ENCODE assay signal across 8 cellular contexts in the genomic region with DNA sequence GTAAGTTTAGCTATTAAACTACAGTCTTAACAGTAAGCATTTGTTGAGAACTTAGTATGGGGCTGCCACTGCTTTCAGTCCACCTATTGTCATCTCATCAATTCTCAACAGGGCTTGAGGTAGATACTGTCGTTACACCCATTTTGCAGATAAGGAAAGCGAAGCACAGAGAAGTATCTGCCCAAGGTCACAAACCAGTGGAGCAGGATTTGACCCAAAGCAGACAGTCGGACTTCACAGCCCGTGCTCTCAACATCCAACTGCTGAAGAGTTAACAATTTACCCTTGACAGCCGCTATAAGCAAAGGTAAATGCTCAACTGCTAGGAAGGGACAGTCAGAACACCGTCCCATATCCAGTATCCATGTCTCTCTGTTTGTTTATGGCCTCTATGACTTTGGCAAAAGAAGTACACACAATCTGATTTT. TPM values are rescaled to one million over a fixed set of nuclear protein-coding genes. Genes with fewer than 3 reads are reported as not detected.
A peak's percentile ranks its signal among the peaks of the same experiment; 100 is the strongest.
DNase-seq lines count a peak whose midpoint lies in the region; ATAC-seq and TF ChIP-seq lines count a peak whose summit lies in the region.

No MANE protein-coding gene starts in this region.

- POLR2A ChIA-PET in PC-3 (lab: Charles Lee; ENCODE audit: unreplicated experiment) = interaction anchor here (0.6 to 1.0 kb wide), 2 partner anchors 18 to 26 kb away, joined by 3 read pairs; no protein-coding TSS in a partner anchor

- CTCF ChIA-PET in PC-3 (lab: Charles Lee) = interaction anchor here (0.7 kb wide), 1 partner anchor 478 kb away, joined by 3 read pairs; no protein-coding TSS in a partner anchor

- intact Hi-C loops in PC-3 (cut with micrococcal nuclease) = loop anchor here (2.0 to 5.0 kb wide), 2 partner anchors 17 to 58 kb away; no protein-coding TSS in a partner anchor

- H3K4me1 Mint-ChIP-seq in chondrocyte (ENCODE audit: low read depth) = peaks cover 68% of the 10 kb centered on the region

- peak overlapping the region; percentile 71 for H3K9ac ChIP-seq in PC-3 (ENCODE audit: low read length)

- peak overlapping the region; percentile 81 for H3K4me3 Mint-ChIP-seq in chondrocyte (ENCODE audit: unreplicated experiment)

- WGBS in urinary bladder = 1% methylated on average over 6 of the region's 6 CpGs

- TSS peak; percentile 69 for BruUV-seq in PC-3 (replicated peaks; lab: Mats Ljungman, UMichigan)

- peak overlapping the region; percentile 78 for H3K4me3 ChIP-seq in PC-3 (ENCODE audit: low read length)
- peak overlapping the region; percentile 99 for H3K4me3 ChIP-seq in urinary bladder (ENCODE audit: low read depth, low read length)

- H3K9me3 ChIP-seq in PC-3 (ENCODE audit: low read length) = no peaks in the 10 kb centered on the region

- H3K9me3 Mint-ChIP-seq in chondrocyte (ENCODE audit: low read depth) = no peaks in the 10 kb centered on the region

- H3K27ac ChIP-seq in PC-3 (ENCODE audit: low read length) (peak overlapping the region; percentile 29; the same call in 1 of the 2 replicates), urinary bladder (ENCODE audit: low read depth) (peak overlapping the region; percentile 82)

- H3K36me3 ChIP-seq in PC-3 (ENCODE audit: low read depth, low read length) = no peaks in the 10 kb centered on the region
- no peaks in the 10 kb centered on the region for H3K36me3 ChIP-seq in urinary bladder (ENCODE audit: insufficient read depth)

- no peaks in the 10 kb centered on the region for H3F3A ChIP-seq in PC-3 (ENCODE audit: low read length, unreplicated experiment)

- peaks cover 56% of the 10 kb centered on the region for H3K79me2 ChIP-seq in PC-3 (ENCODE audit: low read length)

- peak overlapping the region; percentile 33; the same call in 1 of the 2 replicates for H2AFZ ChIP-seq in PC-3 (ENCODE audit: low read length)

- H3K4me1 ChIP-seq in PC-3 (ENCODE audit: insufficient read depth, low read length) (peaks cover 8% of the 10 kb centered on the region; the same call in 1 of the 2 replicates), urinary bladder (ENCODE audit: insufficient read depth) (peaks cover 6% of the 10 kb centered on the region)

- DNase-seq in NCI-H510A treated with DMSO at 0.1 percent for 48 hours (lab: John Stamatoyannopoulos, UW) = peak; percentile 64
- no peak for DNase-seq in NCI-H510A (lab: John Stamatoyannopoulos, UW)
- DNase-seq in PC-3 = peak; percentile 37
- DNase-seq in chondrocyte (ENCODE audit: low spot score) = no peak
- DNase-seq in medulla oblongata (ENCODE audit: extremely low spot score) = peak; percentile 55

- no peak for TF ChIP-seq CTCF in PC-3 (conservative IDR thresholded peaks at IDR 0.05; ENCODE audit: low read depth, low read length)
- no peak for TF ChIP-seq CTCF in chondrocyte (IDR thresholded peaks at IDR 0.05)

- H3K9me2 ChIP-seq in PC-3 (replicated peaks; ENCODE audit: low read length) = no peaks in the 10 kb centered on the region

- peak; percentile 14 for ATAC-seq in PC-3
- ATAC-seq in HG02610 (IDR thresholded peaks at IDR 0.05; ENCODE audit: unreplicated experiment) = no peak
- no peak for ATAC-seq in HG02938 (IDR thresholded peaks at IDR 0.05; ENCODE audit: unreplicated experiment)

- peak overlapping the region; percentile 79 for H3K4me2 ChIP-seq in PC-3 (ENCODE audit: low read length)

- H3K27me3 ChIP-seq in PC-3 (ENCODE audit: low read length) = no peaks in the 10 kb centered on the region

- peak overlapping the region; percentile 92 for H3K27ac Mint-ChIP-seq in chondrocyte (ENCODE audit: unreplicated experiment)

- peaks cover 47% of the 10 kb centered on the region for H4K20me1 ChIP-seq in PC-3 (ENCODE audit: low read length)

- H3K27me3 Mint-ChIP-seq in chondrocyte (ENCODE audit: low read depth) = no peaks in the 10 kb centered on the region

- no peaks in the 10 kb centered on the region for H3K36me3 Mint-ChIP-seq in chondrocyte (ENCODE audit: low read depth)

RNA-seq across cellular contexts. Expression of a gene that starts 1.3 kb away (rescaled TPM):
- total RNA-seq in PC-3 (2014; rRNA removed) (10.9 and 16.2 TPM in 2 replicates), chondrocyte (33.8 to 52.0 TPM (median 34.5 TPM) in 3 replicates), urinary bladder (51.1 TPM)
- 17.2 TPM for polyA plus RNA-seq in urinary bladder

Comparison
In these comparisons a context has a peak if more than half of its experiments do, and no peak if none do; other contexts are left out.
1. DNase-seq: peak in NCI-H510A treated with DMSO at 0.1 percent for 48 hours (single experiment), PC-3 (single experiment) and medulla oblongata (single experiment); none in NCI-H510A (single experiment) and chondrocyte (single experiment).